ENCODE assay signal across 17 cellular contexts in the genomic region with DNA sequence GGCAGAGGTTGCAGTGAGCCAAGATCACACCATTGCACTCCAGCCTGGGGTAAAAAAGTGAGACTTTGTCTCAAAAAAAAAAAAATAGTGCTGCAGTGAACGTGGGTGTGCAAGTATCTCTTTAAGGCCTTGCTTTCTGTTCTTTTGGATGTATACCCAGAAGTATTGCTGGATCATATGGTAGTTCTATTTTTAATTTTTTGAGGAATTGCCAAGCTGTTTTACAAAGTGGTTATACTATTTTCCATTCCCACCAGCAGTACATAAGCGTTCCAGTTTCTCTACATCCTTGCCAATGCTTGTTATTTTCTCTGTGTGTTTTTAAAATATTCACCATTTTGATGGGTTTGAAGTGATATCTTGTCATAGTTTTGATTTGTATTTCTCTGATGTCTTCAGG. TPM values are rescaled to one million over a fixed set of nuclear protein-coding genes. Genes with fewer than 3 reads are reported as not detected.
DNase-seq lines count a peak whose midpoint lies in the region; FAIRE-seq and TF ChIP-seq lines count a peak whose summit lies in the region.
"Had no signal": no experiment of that assay in that cellular context is flagged by ENCODE, and none has a peak within 500 bp of the region (broad histone marks: within the 10 kb centered on the region; RNA-seq: fewer than 3 reads in every experiment).

No MANE protein-coding gene starts in this region.

- TF ChIP-seq EP300 in sigmoid colon (IDR thresholded peaks at IDR 0.05): peak in 1 of 4 donors; percentile 16

- TF ChIP-seq POLR2A in sigmoid colon (IDR thresholded peaks at IDR 0.05): no peak
- TF ChIP-seq POLR2A in GM12892 (IDR thresholded peaks at IDR 0.05; ENCODE audit: low read depth, low read length): no peak

- H3K4me1 ChIP-seq in astrocyte (ENCODE audit: insufficient read depth, low read length) (peaks cover 12% of the 10 kb centered on the region), sigmoid colon (peaks cover 0 to 32% (median 20%) of the 10 kb centered on the region in 4 donors)

- H3K4me1 Mint-ChIP-seq in astrocyte (ENCODE audit: low read depth, unreplicated experiment): peaks cover 4% of the 10 kb centered on the region

- H3K4me2 ChIP-seq in astrocyte (ENCODE audit: low read length): peak overlapping the region; percentile 59

- no peak for DNase-seq in astrocyte (ENCODE audit: low read depth)
- DNase-seq in fibroblast of peridontal ligament (ENCODE audit: extremely low read depth): peak; percentile 31
- DNase-seq in sigmoid colon: no peak
- DNase-seq in GM12892 (ENCODE audit: insufficient read length): no peak
- no peak for DNase-seq in amygdala (lab: John Stamatoyannopoulos, UW)
- no peak for DNase-seq in D721Med (ENCODE audit: insufficient read length, low spot score)
- no peak for DNase-seq in caudate nucleus (lab: John Stamatoyannopoulos, UW)
- DNase-seq: CD4-positive, alpha-beta T cell; COR-L47; DMS 273 treated with DMSO at 0.1 percent for 48 hours; DMS79 treated with DMSO at 0.1 percent for 48 hours; NCI-H1694; NCI-H446; NCI-H526; Right ventricle myocardium superior had no signal

- peak overlapping the region; percentile 60 for H3K27ac ChIP-seq in astrocyte (ENCODE audit: low read depth, low read length)
- peak overlapping the region; percentile 39 to 83 (median 70) for H3K27ac ChIP-seq in sigmoid colon
- H3K27ac ChIP-seq in caudate nucleus (ENCODE audit: low read depth, low read length): no peak overlapping the region

- intact Hi-C loops in sigmoid colon (cut with DNase I): no loop called here

- H4K20me1 ChIP-seq in astrocyte (ENCODE audit: insufficient read depth, low read length): peaks cover 26% of the 10 kb centered on the region

- peaks cover 29% of the 10 kb centered on the region for H3K36me3 Mint-ChIP-seq in astrocyte (ENCODE audit: low read depth, unreplicated experiment)

- no peaks in the 10 kb centered on the region for H3K27me3 ChIP-seq in astrocyte (ENCODE audit: insufficient read depth, low read length)
- no peaks in the 10 kb centered on the region for H3K27me3 ChIP-seq in sigmoid colon

- H3K27ac Mint-ChIP-seq in astrocyte (ENCODE audit: unreplicated experiment): no peak overlapping the region
- H3K27ac Mint-ChIP-seq: CD4-positive, alpha-beta T cell had no signal

- FAIRE-seq in astrocyte (lab: Jason Lieb, UNC) (no peak), GM12892 (lab: Jason Lieb, UNC) (no peak), D721Med (lab: Jason Lieb, UNC) (no peak)
- FAIRE-seq: GM12878, H1 had no signal

- H3K9ac ChIP-seq in astrocyte (ENCODE audit: low read length): no peak overlapping the region

- H3K9me3 ChIP-seq in astrocyte (ENCODE audit: insufficient read depth, low read depth, low read length): no peaks in the 10 kb centered on the region
- H3K9me3 ChIP-seq in sigmoid colon: no peaks in the 10 kb centered on the region

- peaks cover 35% of the 10 kb centered on the region for H3K36me3 ChIP-seq in astrocyte (ENCODE audit: insufficient read depth, low read length)
- H3K36me3 ChIP-seq in sigmoid colon: peaks cover 0 to 61% (median 22%) of the 10 kb centered on the region in 4 donors

- no peak overlapping the region for H3K4me3 ChIP-seq in astrocyte (ENCODE audit: insufficient read depth, low read depth, low read length)
- H3K4me3 ChIP-seq in sigmoid colon: no peak overlapping the region
- H3K4me3 ChIP-seq: GM12878 had no signal

- H3K79me2 ChIP-seq in astrocyte (ENCODE audit: insufficient read depth, low read length): peaks cover 14% of the 10 kb centered on the region

- H2AFZ ChIP-seq in astrocyte (ENCODE audit: low read depth, low read length): no peak overlapping the region

- H3K27me3 Mint-ChIP-seq in astrocyte (ENCODE audit: low read depth, unreplicated experiment): no peaks in the 10 kb centered on the region
- H3K27me3 Mint-ChIP-seq: CD4-positive, alpha-beta T cell had no signal

- H3K9me3 Mint-ChIP-seq in astrocyte (ENCODE audit: unreplicated experiment): no peaks in the 10 kb centered on the region
- H3K9me3 Mint-ChIP-seq: CD4-positive, alpha-beta T cell had no signal

- no peak overlapping the region for H3K4me3 Mint-ChIP-seq in astrocyte (ENCODE audit: unreplicated experiment)
- H3K4me3 Mint-ChIP-seq: CD4-positive, alpha-beta T cell had no signal

- TF ChIP-seq CTCF in astrocyte (IDR thresholded peaks at IDR 0.05; ENCODE audit: insufficient read depth, low read depth, low read length) (no peak), sigmoid colon (IDR thresholded peaks at IDR 0.05) (no peak), D721Med (IDR thresholded peaks at IDR 0.05; ENCODE audit: insufficient read depth, missing control alignments) (no peak)

- WGBS in sigmoid colon, 2 donors: 72 to 90% methylated on average over 2 of the region's 2 CpGs

RNA-seq across cellular contexts. Expression of gene ARMC9, which starts 13.0 kb away (rescaled TPM):
- total RNA-seq in astrocyte: 42.7 and 52.4 TPM in 2 replicates
- total RNA-seq in sigmoid colon: 10 to 100 TPM; 24.3 to 95.3 (median 52.7) TPM
- 1 to 10 TPM; 2.4 to 8.2 (median 3.0) TPM for polyA plus RNA-seq in sigmoid colon
- 9.8 TPM for polyA plus RNA-seq in GM12892 (2012; ENCODE audit: missing spikeins)
